8 cellular contexts compared by ENCODE assay signal in the genomic region with DNA sequence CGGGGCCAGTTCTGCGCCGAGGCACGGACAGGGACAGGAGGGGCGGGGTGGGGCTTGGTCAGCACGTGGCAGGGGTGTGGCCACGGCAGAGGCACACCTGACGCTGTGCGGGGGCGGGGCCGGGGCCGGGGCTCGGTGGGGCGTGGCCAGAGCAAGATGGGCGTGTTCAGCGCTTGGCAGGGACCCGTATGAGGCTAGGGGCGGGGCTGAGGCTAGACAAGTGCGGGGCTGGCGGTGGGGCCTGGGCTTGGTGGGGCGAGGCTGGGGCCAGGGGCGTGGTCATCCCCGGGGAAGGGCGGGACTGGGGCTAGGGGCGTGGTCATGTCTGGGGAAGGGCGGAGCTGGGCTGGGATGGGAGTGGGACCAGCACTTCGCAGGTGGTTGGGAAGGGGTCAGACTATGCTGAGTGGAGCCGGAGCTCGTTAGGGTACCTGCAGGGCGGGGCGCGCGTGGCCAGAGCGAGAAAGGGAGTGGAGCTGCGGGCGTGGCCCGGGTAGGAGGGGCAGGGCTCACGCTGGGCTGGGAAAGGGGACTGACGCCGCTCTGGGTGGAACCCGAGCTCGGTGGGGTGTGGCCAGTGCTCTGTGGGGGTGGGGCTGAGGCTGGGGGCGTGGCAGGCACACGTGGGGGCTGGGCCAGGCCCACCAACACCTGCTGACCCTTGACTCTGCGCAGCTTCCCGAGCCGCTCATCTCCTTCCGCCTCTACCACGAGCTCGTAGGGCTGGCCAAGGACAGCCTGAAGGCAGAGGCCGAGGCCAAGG. TPM values are rescaled to one million over a fixed set of nuclear protein-coding genes. Genes with fewer than 3 reads are reported as not detected.
DNase-seq lines count a peak whose midpoint lies in the region; ATAC-seq and TF ChIP-seq lines count a peak whose summit lies in the region.
"Had no signal": no experiment of that assay in that cellular context is flagged by ENCODE, and none has a peak within 500 bp of the region (broad histone marks: within the 10 kb centered on the region; RNA-seq: fewer than 3 reads in every experiment).

No MANE protein-coding gene starts in this region.

- H3K36me3 Mint-ChIP-seq in progenitor cell of endocrine pancreas (ENCODE audit: insufficient read depth) (peaks cover 4% of the 10 kb centered on the region), HFFc6 (ENCODE audit: low read depth) (no peaks in the 10 kb centered on the region)

- peaks cover 4 to 18% of the 10 kb centered on the region in 2 experiments for H3K4me1 ChIP-seq in HCT116 (ENCODE audit: control insufficient read depth in 1 of 2, insufficient read depth in 2 of 2, low read length in 2 of 2)
- peaks cover 5 to 22% (median 20%) of the 10 kb centered on the region in 4 donors for H3K4me1 ChIP-seq in esophagus muscularis mucosa

- H3K27me3 Mint-ChIP-seq in progenitor cell of endocrine pancreas = no peaks in the 10 kb centered on the region
- no peaks in the 10 kb centered on the region for H3K27me3 Mint-ChIP-seq in HFFc6 (ENCODE audit: insufficient read depth)

- H3K36me3 ChIP-seq in HCT116 (ENCODE audit: control insufficient read depth in 1 of 2, insufficient read depth in 2 of 2, low read length in 2 of 2) = peaks cover 0 to 9% of the 10 kb centered on the region in 2 experiments; a peak in 3 of 4 replicates
- peaks cover 0 to 17% (median 12%) of the 10 kb centered on the region in 4 donors for H3K36me3 ChIP-seq in esophagus muscularis mucosa
- H3K36me3 ChIP-seq: thoracic aorta had no signal

- TF ChIP-seq POLR2A in HCT116 (IDR thresholded peaks at IDR 0.05; ENCODE audit: borderline replicate concordance, extremely low read depth, insufficient read depth, insufficient read length) (no peak), esophagus muscularis mucosa (IDR thresholded peaks at IDR 0.05; ENCODE audit: low read depth) (no peak)

- H2AFZ ChIP-seq in HCT116 (ENCODE audit: low read depth, low read length, poor library complexity, severe bottlenecking) = no peak overlapping the region

- RAD21 ChIA-PET in HCT116 (lab: Charles Lee; ENCODE audit: low non-redundant PET in 1 of 2, low total read pairs in 2 of 2, uncharacterized antibody in 2 of 2, unreplicated experiment in 2 of 2) = interaction anchor here in 1 of 2 experiments (0.6 kb wide), 1 partner anchor 56 kb away, joined by 3 read pairs; the partner anchor contains the start of gene CNN2

- H3K27me3 ChIP-seq in HCT116 (ENCODE audit: insufficient read depth, low read length) = no peaks in the 10 kb centered on the region
- H3K27me3 ChIP-seq in esophagus muscularis mucosa = peaks cover 0 to 33% (median 0%) of the 10 kb centered on the region in 4 donors

- H3K4me2 ChIP-seq in HCT116 (ENCODE audit: low read length) = peak overlapping the region; percentile 75

- TF ChIP-seq RAD21 in HCT116 (IDR thresholded peaks at IDR 0.05; ENCODE audit: low read depth) = no peak

- 38% methylated on average over 30 of the region's 51 CpGs for WGBS in esophagus muscularis mucosa

- CTCF ChIA-PET in HCT116 (lab: Charles Lee) = interaction anchor here (0.8 to 1.5 kb wide), 2 partner anchors 17 to 162 kb away, joined by 5 to 6 read pairs; no protein-coding TSS in a partner anchor

- DNase-seq in HCT116 (ENCODE audit: low read depth, low spot score) = peak; percentile 89
- peak; percentile 94 for DNase-seq in NCI-H82 (lab: John Stamatoyannopoulos, UW)
- DNase-seq in activated CD8-positive, alpha-beta memory T cell treated with anti-CD3 and anti-CD28 coated beads, Interleukin-2, amount 50 U/mL, for 48 hours = peak; percentile 92
- no peak for DNase-seq in esophagus muscularis mucosa (ENCODE audit: extremely low spot score)
- peak; percentile 93 for DNase-seq in progenitor cell of endocrine pancreas (ENCODE audit: low spot score, unreplicated experiment)
- no peak for DNase-seq in HFFc6

- H3K9me3 Mint-ChIP-seq in progenitor cell of endocrine pancreas (ENCODE audit: low read depth) (no peaks in the 10 kb centered on the region), HFFc6 (no peaks in the 10 kb centered on the region)

- no peaks in the 10 kb centered on the region for H3K9me2 ChIP-seq in HCT116 (ENCODE audit: insufficient read depth)

- no TSS peak for BruUV-seq in HCT116 (replicated peaks; lab: Mats Ljungman, UMichigan)

- peak overlapping the region; percentile 45; the same call in 1 of the 2 replicates for H3K9ac ChIP-seq in HCT116 (ENCODE audit: low read length)

- no peaks in the 10 kb centered on the region for H4K20me1 ChIP-seq in HCT116 (ENCODE audit: insufficient read depth)

- peak overlapping the region; percentile 71 for H3K27ac Mint-ChIP-seq in progenitor cell of endocrine pancreas
- no peak overlapping the region for H3K27ac Mint-ChIP-seq in HFFc6

- no peak for TF ChIP-seq EP300 in esophagus muscularis mucosa (IDR thresholded peaks at IDR 0.05)

- H3K27ac ChIP-seq in HCT116 (ENCODE audit: low read depth, low read length) (peak overlapping the region; percentile 83), esophagus muscularis mucosa (replicated peaks in 1 of 4) (no peak overlapping the region)
- H3K27ac ChIP-seq: thoracic aorta had no signal

- H3K9me3 ChIP-seq in HCT116 (ENCODE audit: control insufficient read depth in 1 of 2, insufficient read depth in 1 of 2, low read depth in 1 of 2, low read length in 2 of 2) = no peaks in the 10 kb centered on the region
- no peaks in the 10 kb centered on the region for H3K9me3 ChIP-seq in esophagus muscularis mucosa
- H3K9me3 ChIP-seq: thoracic aorta had no signal

- no peaks in the 10 kb centered on the region for H3K79me2 ChIP-seq in HCT116 (ENCODE audit: insufficient read depth, low read length)

- ATAC-seq in HCT116 (peak; percentile 88), GM18907 (IDR thresholded peaks at IDR 0.05; ENCODE audit: unreplicated experiment) (no peak)

- H3K4me3 Mint-ChIP-seq in progenitor cell of endocrine pancreas (ENCODE audit: low read depth) = peak overlapping the region; percentile 72
- H3K4me3 Mint-ChIP-seq in HFFc6 = no peak overlapping the region

- TF ChIP-seq CTCF in HCT116 (IDR thresholded peaks at IDR 0.05 in 2 of 3, conservative IDR thresholded peaks at IDR 0.05 in 1 of 3; ENCODE audit: borderline replicate concordance in 1 of 3, insufficient read depth in 1 of 3, low read depth in 2 of 3, low read length in 2 of 3) = no peak
- TF ChIP-seq CTCF in esophagus muscularis mucosa (IDR thresholded peaks at IDR 0.05) = no peak
- TF ChIP-seq CTCF in progenitor cell of endocrine pancreas (IDR thresholded peaks at IDR 0.05; ENCODE audit: unreplicated experiment) = no peak
- no peak for TF ChIP-seq CTCF in HFFc6 (IDR thresholded peaks at IDR 0.05)

- intact Hi-C loops in HCT116 (cut with micrococcal nuclease) = no loop called here
- intact Hi-C loops in esophagus muscularis mucosa (cut with DNase I) = no loop called here

- H3K4me3 ChIP-seq in HCT116 (replicated peaks in 1 of 2; ENCODE audit: low read depth in 1 of 2, low read length in 2 of 2) (peak overlapping the region in 1 of 2 experiments; percentile 30; a peak in 1 of 4 replicates), esophagus muscularis mucosa (peak overlapping the region in 3 of 4 donors; percentile 2 to 22 (median 17))
- H3K4me3 ChIP-seq: thoracic aorta had no signal

- H3K4me1 Mint-ChIP-seq in progenitor cell of endocrine pancreas (ENCODE audit: low read depth) (no peaks in the 10 kb centered on the region), HFFc6 (ENCODE audit: low read depth) (no peaks in the 10 kb centered on the region)

- POLR2A ChIA-PET in HCT116 (lab: Charles Lee) = interaction anchor here (0.7 to 1.8 kb wide), 6 partner anchors 15 to 187 kb away, joined by 3 to 17 read pairs (median 6); partner anchors contain the start of genes ABCA7, ARHGAP45, CIRBP and CNN2

TF ChIP-seq in HCT116, 20 proteins besides CTCF, POLR2A, EP300 and RAD21:
- TF ChIP-seq ZNF274 (IDR thresholded peaks at IDR 0.05; ENCODE audit: low read depth, low read length) (no peak), EGR1 (IDR thresholded peaks at IDR 0.05; ENCODE audit: low read depth) (peak; percentile 66; the same call in 1 of the 2 replicates), SP1 (IDR thresholded peaks at IDR 0.05; ENCODE audit: low read depth) (peak; percentile 58)

RNA-seq across cellular contexts. Expression of gene POLR2E, which starts 12.8 kb away (rescaled TPM):
- 281 TPM for total RNA-seq in HCT116 (2021; ENCODE audit: unreplicated experiment)
- 280 and 302 TPM in 2 replicates for polyA plus RNA-seq in HCT116 (2012)
- 100 to 1,000 TPM in 3 of 4 donors, 10 to 100 TPM in 1; 96.8 to 198 (median 135) TPM for total RNA-seq in esophagus muscularis mucosa
- total RNA-seq in progenitor cell of endocrine pancreas = 161 TPM in 2 replicates
- total RNA-seq in HFFc6 (2021; fragmentation: NEBNext Ultra II Directional; extraction: Animal tissue kit (Norgen Biotek cat#: 25700)) = 100 to 1,000 TPM; 224 to 289 (median 250) TPM

RNA-seq across cellular contexts. Expression of gene ARHGAP45, which starts 15.4 kb away (rescaled TPM):
- 30.4 TPM for total RNA-seq in HCT116 (2021; ENCODE audit: unreplicated experiment)
- 26.5 and 29.8 TPM in 2 replicates for polyA plus RNA-seq in HCT116 (2012)
- total RNA-seq in esophagus muscularis mucosa = 10 to 100 TPM; 17.8 to 28.3 (median 21.2) TPM
- 6.1 and 8.1 TPM in 2 replicates for total RNA-seq in progenitor cell of endocrine pancreas
- total RNA-seq in HFFc6 (2021; fragmentation: NEBNext Ultra II Directional; extraction: Animal tissue kit (Norgen Biotek cat#: 25700)) = under 1 TPM; 0.28 to 0.74 (median 0.60) TPM

RNA-seq across cellular contexts. Expression of gene GPX4, which starts 21.4 kb away (rescaled TPM):
- total RNA-seq in HCT116 (2021; ENCODE audit: unreplicated experiment) = 481 TPM
- 810 and 823 TPM in 2 replicates for polyA plus RNA-seq in HCT116 (2012)
- 100 to 1,000 TPM; 338 to 386 (median 375) TPM for total RNA-seq in esophagus muscularis mucosa
- total RNA-seq in progenitor cell of endocrine pancreas = 231 and 236 TPM in 2 replicates
- 100 to 1,000 TPM; 193 to 237 (median 223) TPM for total RNA-seq in HFFc6 (2021; fragmentation: NEBNext Ultra II Directional; extraction: Animal tissue kit (Norgen Biotek cat#: 25700))

RNA-seq across cellular contexts. Expression of gene ABCA7, which starts 42.4 kb away (rescaled TPM):
- total RNA-seq in HCT116 (2021; ENCODE audit: unreplicated experiment) (91.4 TPM), esophagus muscularis mucosa (1 to 10 TPM; 3.9 to 9.5 (median 6.9) TPM), progenitor cell of endocrine pancreas (54.6 and 57.3 TPM in 2 replicates)
- 59.2 and 65.7 TPM in 2 replicates for polyA plus RNA-seq in HCT116 (2012)
- 1 to 10 TPM; 4.6 to 8.1 (median 6.6) TPM for total RNA-seq in HFFc6 (2021; fragmentation: NEBNext Ultra II Directional; extraction: Animal tissue kit (Norgen Biotek cat#: 25700))

RNA-seq across cellular contexts. Expression of gene CNN2, which starts 55.9 kb away (rescaled TPM):
- total RNA-seq in HCT116 (2021; ENCODE audit: unreplicated experiment) = 212 TPM
- polyA plus RNA-seq in HCT116 (2012) = 140 and 171 TPM in 2 replicates
- 10 to 100 TPM; 47.3 to 98.1 (median 81.3) TPM for total RNA-seq in esophagus muscularis mucosa
- 225 and 226 TPM in 2 replicates for total RNA-seq in progenitor cell of endocrine pancreas
- 100 to 1,000 TPM; 483 to 579 (median 507) TPM for total RNA-seq in HFFc6 (2021; fragmentation: NEBNext Ultra II Directional; extraction: Animal tissue kit (Norgen Biotek cat#: 25700))

Comparison
In these comparisons a context has a peak if more than half of its experiments do, and no peak if none do; other contexts are left out.
1. DNase-seq: peak in HCT116 (single experiment), NCI-H82 (single experiment), activated CD8-positive, alpha-beta memory T cell treated with anti-CD3 and anti-CD28 coated beads, Interleukin-2, amount 50 U/mL, for 48 hours (single experiment) and progenitor cell of endocrine pancreas (single experiment); none in esophagus muscularis mucosa (single experiment) and HFFc6 (single experiment).